ENCODE assay signal across 10 cellular contexts in genomic region chr16:63289834-63290460, GRCh38.
DNase-seq lines count a peak whose midpoint lies in the region; ATAC-seq lines count a peak whose summit lies in the region.
"Had no signal": no experiment of that assay in that cellular context is flagged by ENCODE, and none has a peak within 500 bp of the region (broad histone marks: within the 10 kb centered on the region; RNA-seq: fewer than 3 reads in every experiment).

No MANE protein-coding gene starts in this region.

- no peak overlapping the region for H3K4me3 Mint-ChIP-seq in activated T-cell treated with anti-CD3 and anti-CD28 coated beads, Interleukin-2, amount 50 U/mL, for 4 hours
- H3K4me3 Mint-ChIP-seq: B cell had no signal

- intact Hi-C loops in Right ventricle myocardium superior (cut with DNase I) = no loop called here

- H3K4me1 ChIP-seq in SJCRH30 = no peaks in the 10 kb centered on the region

- peaks cover 18% of the 10 kb centered on the region for H3K9me3 Mint-ChIP-seq in activated T-cell treated with anti-CD3 and anti-CD28 coated beads, Interleukin-2, amount 50 U/mL, for 4 hours

- H3K27me3 Mint-ChIP-seq in activated T-cell treated with anti-CD3 and anti-CD28 coated beads, Interleukin-2, amount 50 U/mL, for 4 hours (ENCODE audit: low read depth) = no peaks in the 10 kb centered on the region
- H3K27me3 Mint-ChIP-seq: B cell had no signal

- H3K27me3 ChIP-seq in SJCRH30 = no peaks in the 10 kb centered on the region

- H3K36me3 ChIP-seq in SJCRH30 = no peaks in the 10 kb centered on the region

- ATAC-seq in Right ventricle myocardium superior (ENCODE audit: poor library complexity) (peak; percentile 88), GM18520 (IDR thresholded peaks at IDR 0.05; ENCODE audit: unreplicated experiment) (no peak)
- ATAC-seq in activated T-cell treated with anti-CD3 and anti-CD28 coated beads, Interleukin-2, amount 50 U/mL, for 4 hours = no peak

- no peak overlapping the region for H3K4me3 ChIP-seq in SJCRH30
- H3K4me3 ChIP-seq: skin epidermis had no signal

- no peaks in the 10 kb centered on the region for H3K4me1 Mint-ChIP-seq in activated T-cell treated with anti-CD3 and anti-CD28 coated beads, Interleukin-2, amount 50 U/mL, for 4 hours (ENCODE audit: low read depth)
- H3K4me1 Mint-ChIP-seq: B cell had no signal

- H3K36me3 Mint-ChIP-seq in activated T-cell treated with anti-CD3 and anti-CD28 coated beads, Interleukin-2, amount 50 U/mL, for 4 hours (ENCODE audit: insufficient read depth) = no peaks in the 10 kb centered on the region

- DNase-seq in NCI-H1105 treated with DMSO at 0.1 percent for 48 hours (lab: John Stamatoyannopoulos, UW) (peak; percentile 50), NCI-H1105 (lab: John Stamatoyannopoulos, UW) (no peak), M059J (ENCODE audit: low read depth) (peak; percentile 4), SJCRH30 (peak; percentile 48 to 77), Right ventricle myocardium superior (peak; percentile 39), renal cortical epithelial cell (ENCODE audit: low read depth) (peak; percentile 36)
- no peak for DNase-seq in activated T-cell treated with anti-CD3 and anti-CD28 coated beads, Interleukin-2, amount 50 U/mL, for 4 hours

- no peak overlapping the region for H3K27ac ChIP-seq in SJCRH30
- H3K27ac ChIP-seq: skin epidermis had no signal

- H3K9me3 ChIP-seq in SJCRH30 (replicated peaks) = no peaks in the 10 kb centered on the region

Comparison
In these comparisons a context has a peak if more than half of its experiments do, and no peak if none do; other contexts are left out.
1. DNase-seq: peak in NCI-H1105 treated with DMSO at 0.1 percent for 48 hours (single experiment), M059J (single experiment), SJCRH30 (2 of 2), Right ventricle myocardium superior (single experiment) and renal cortical epithelial cell (single experiment); none in NCI-H1105 (single experiment) and activated T-cell treated with anti-CD3 and anti-CD28 coated beads, Interleukin-2, amount 50 U/mL, for 4 hours (single experiment).